In genomic region chr11:3949132-3949531, GRCh38 we compare ENCODE assay signal across 9 cellular contexts.
DNase-seq lines count a peak whose midpoint lies in the region; ATAC-seq and TF ChIP-seq lines count a peak whose summit lies in the region.
"Had no signal": no experiment of that assay in that cellular context is flagged by ENCODE, and none has a peak within 500 bp of the region (broad histone marks: within the 10 kb centered on the region; RNA-seq: fewer than 3 reads in every experiment).

No MANE protein-coding gene starts in this region.

- no peak for TF ChIP-seq CTCF in tibial artery (IDR thresholded peaks at IDR 0.05)

- peaks cover 4 to 86% (median 55%) of the 10 kb centered on the region in 4 donors for H3K4me1 ChIP-seq in tibial artery
- H3K4me1 ChIP-seq in aorta (ENCODE audit: control insufficient read depth in 1 of 2, insufficient read depth in 2 of 2, low read length in 2 of 2): peaks cover 10 to 27% of the 10 kb centered on the region in 2 donors
- H3K4me1 ChIP-seq: BE2C had no signal

- DNase-seq in activated naive CD4-positive, alpha-beta T cell treated with anti-CD3 and anti-CD28 coated beads for 36 hours: peak; percentile 48
- no peak for DNase-seq in activated naive CD4-positive, alpha-beta T cell (lab: John Stamatoyannopoulos, UW)
- DNase-seq in tibial artery (no peak), DMS153 treated with DMSO at 0.1 percent for 48 hours (lab: John Stamatoyannopoulos, UW; ENCODE audit: unreplicated experiment) (no peak), HuH-7 (ENCODE audit: low spot score) (no peak), aorta (no peak)
- DNase-seq: BE2C had no signal

- peaks cover 90% of the 10 kb centered on the region for H3K4me1 Mint-ChIP-seq in activated naive CD4-positive, alpha-beta T cell treated with anti-CD3 and anti-CD28 coated beads for 36 hours (ENCODE audit: low read depth)
- H3K4me1 Mint-ChIP-seq in T-helper 1 cell treated with Interleukin-12 subunit alpha and Interleukin-12 subunit beta and Interleukin-4 antibody, amounts not matched to agents 30 μg/mL and 1 μg/mL, for 36 hours (ENCODE audit: low read depth): peaks cover 82% of the 10 kb centered on the region

- CTCF ChIA-PET in activated naive CD4-positive, alpha-beta T cell treated with anti-CD3 and anti-CD28 coated beads for 36 hours (lab: Charles Lee): interaction anchor here (0.7 kb wide), 1 partner anchor 100 kb away, joined by 3 read pairs; no protein-coding TSS in a partner anchor

- no peak overlapping the region for H3K4me3 ChIP-seq in tibial artery
- H3K4me3 ChIP-seq in aorta (ENCODE audit: low read length in 2 of 2): no peak overlapping the region

- H3K27me3 ChIP-seq in tibial artery (no peaks in the 10 kb centered on the region), aorta (ENCODE audit: control insufficient read depth in 1 of 2, insufficient read depth in 2 of 2, low read length in 1 of 2) (no peaks in the 10 kb centered on the region)
- H3K27me3 ChIP-seq: BE2C had no signal

- H3K36me3 Mint-ChIP-seq in activated naive CD4-positive, alpha-beta T cell treated with anti-CD3 and anti-CD28 coated beads for 36 hours (ENCODE audit: low read depth): peaks cover 16% of the 10 kb centered on the region
- peaks cover 34% of the 10 kb centered on the region for H3K36me3 Mint-ChIP-seq in T-helper 1 cell treated with Interleukin-12 subunit alpha and Interleukin-12 subunit beta and Interleukin-4 antibody, amounts not matched to agents 30 μg/mL and 1 μg/mL, for 36 hours (ENCODE audit: low read depth)

- no peaks in the 10 kb centered on the region for H3K9me3 ChIP-seq in tibial artery
- no peaks in the 10 kb centered on the region for H3K9me3 ChIP-seq in aorta (ENCODE audit: control insufficient read depth, low read length)
- H3K9me3 ChIP-seq: BE2C had no signal

- H3K4me3 Mint-ChIP-seq in activated naive CD4-positive, alpha-beta T cell treated with anti-CD3 and anti-CD28 coated beads for 36 hours: no peak overlapping the region
- H3K4me3 Mint-ChIP-seq in T-helper 1 cell treated with Interleukin-12 subunit alpha and Interleukin-12 subunit beta and Interleukin-4 antibody, amounts not matched to agents 30 μg/mL and 1 μg/mL, for 36 hours: peak overlapping the region; percentile 63

- H3K27ac Mint-ChIP-seq in activated naive CD4-positive, alpha-beta T cell treated with anti-CD3 and anti-CD28 coated beads for 36 hours: peak overlapping the region; percentile 48
- peak overlapping the region; percentile 79 for H3K27ac Mint-ChIP-seq in T-helper 1 cell treated with Interleukin-12 subunit alpha and Interleukin-12 subunit beta and Interleukin-4 antibody, amounts not matched to agents 30 μg/mL and 1 μg/mL, for 36 hours

- H3K36me3 ChIP-seq in tibial artery: no peaks in the 10 kb centered on the region
- H3K36me3 ChIP-seq in aorta (ENCODE audit: control insufficient read depth in 1 of 2, insufficient read depth in 2 of 2, low read length in 1 of 2): no peaks in the 10 kb centered on the region
- H3K36me3 ChIP-seq: BE2C had no signal

- peaks cover 4% of the 10 kb centered on the region for H3K9me3 Mint-ChIP-seq in activated naive CD4-positive, alpha-beta T cell treated with anti-CD3 and anti-CD28 coated beads for 36 hours
- H3K9me3 Mint-ChIP-seq in T-helper 1 cell treated with Interleukin-12 subunit alpha and Interleukin-12 subunit beta and Interleukin-4 antibody, amounts not matched to agents 30 μg/mL and 1 μg/mL, for 36 hours: peaks cover 2% of the 10 kb centered on the region

- H3K27me3 Mint-ChIP-seq in activated naive CD4-positive, alpha-beta T cell treated with anti-CD3 and anti-CD28 coated beads for 36 hours (ENCODE audit: low read depth): no peaks in the 10 kb centered on the region
- H3K27me3 Mint-ChIP-seq in T-helper 1 cell treated with Interleukin-12 subunit alpha and Interleukin-12 subunit beta and Interleukin-4 antibody, amounts not matched to agents 30 μg/mL and 1 μg/mL, for 36 hours (ENCODE audit: low read depth): no peaks in the 10 kb centered on the region

- intact Hi-C loops in activated naive CD4-positive, alpha-beta T cell treated with anti-CD3 and anti-CD28 coated beads for 36 hours (cut with micrococcal nuclease): no loop called here
- intact Hi-C loops in tibial artery (cut with DNase I; ENCODE audit: low total_unique reads) (loop anchor here (5.0 kb wide), 1 partner anchor 92 kb away; the partner anchor contains the start of gene STIM1), aorta (cut with DNase I) (loop anchor here (5.0 to 10.0 kb wide), 2 partner anchors 92 to 116 kb away; partner anchors contain the start of gene STIM1 (in 1 of the 2))

- H3K27ac ChIP-seq in tibial artery: peak overlapping the region; percentile 76 to 83
- peak overlapping the region in 1 of 2 donors; percentile 43 for H3K27ac ChIP-seq in aorta (ENCODE audit: low read depth in 1 of 2, low read length in 2 of 2)

- ATAC-seq in HG03103 (IDR thresholded peaks at IDR 0.05; ENCODE audit: low read depth, unreplicated experiment): peak; percentile 57
- no peak for ATAC-seq in aorta (ENCODE audit: low FRiP score)

- 92 to 94% methylated on average over 2 of the region's 2 CpGs for WGBS in aorta, 2 donors
